ENCODE assay signal across 16 cellular contexts in the genomic region with DNA sequence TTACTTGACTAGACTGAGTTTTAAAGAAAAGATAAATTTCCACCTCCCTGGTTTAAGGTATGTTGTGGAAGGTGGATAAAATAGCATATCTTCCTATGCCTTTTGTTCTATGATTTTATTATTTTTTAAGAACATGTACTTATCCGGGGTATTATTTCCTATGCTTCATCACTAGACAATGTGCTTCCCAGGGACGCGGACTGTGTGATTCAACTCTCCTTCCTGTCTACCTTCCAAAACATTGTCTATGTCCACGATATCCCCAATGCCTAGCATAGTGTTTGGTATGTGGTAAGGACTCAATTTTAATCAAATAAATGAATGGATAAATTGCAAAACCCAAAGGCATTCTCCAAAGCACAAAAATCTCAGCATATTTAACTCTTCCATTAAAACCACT. TPM values are rescaled to one million over a fixed set of nuclear protein-coding genes. Genes with fewer than 3 reads are reported as not detected.
A peak's percentile ranks its signal among the peaks of the same experiment; 100 is the strongest.
DNase-seq lines count a peak whose midpoint lies in the region; ATAC-seq, FAIRE-seq and TF ChIP-seq lines count a peak whose summit lies in the region.
"Had no signal": no experiment of that assay in that cellular context is flagged by ENCODE, and none has a peak within 500 bp of the region (broad histone marks: within the 10 kb centered on the region; RNA-seq: fewer than 3 reads in every experiment).

No MANE protein-coding gene starts in this region.

- H3K4me1 ChIP-seq in foreskin keratinocyte (peaks cover 6% of the 10 kb centered on the region), pancreas (peaks cover 0 to 4% (median 0%) of the 10 kb centered on the region in 3 donors)

- TF ChIP-seq CTCF in foreskin keratinocyte (conservative IDR thresholded peaks at IDR 0.05) (no peak), pancreas (IDR thresholded peaks at IDR 0.05) (no peak)

- FAIRE-seq in urothelium cell line (lab: Jason Lieb, UNC): peak; percentile 72
- FAIRE-seq in pancreas (lab: Jason Lieb, UNC): no peak

- DNase-seq in ELR (ENCODE audit: low read depth) (peak; percentile 30), dermis blood vessel endothelial cell (peak; percentile 84), foreskin keratinocyte (peak in 1 of 2 donors; percentile 60), urothelium cell line (ENCODE audit: low spot score) (no peak), cerebellar nuclear complex (lab: John Stamatoyannopoulos, UW) (no peak), GF-D8 (lab: John Stamatoyannopoulos, UW) (no peak), pancreas (no peak)
- DNase-seq: ACHN; C1 segment of cervical spinal cord; CD4-positive, alpha-beta memory T cell; DMS79 treated with DMSO at 0.1 percent for 48 hours; H7; IMR-90; KBM-7 had no signal

- WGBS in pancreas, 2 donors: 79 to 83% methylated on average over 4 of the region's 4 CpGs

- no peak overlapping the region for H3K4me3 ChIP-seq in pancreas
- H3K4me3 ChIP-seq: GM23338 had no signal

- no peak overlapping the region for H3K27ac ChIP-seq in foreskin keratinocyte
- no peak overlapping the region for H3K27ac ChIP-seq in pancreas

- H3K27me3 ChIP-seq in foreskin keratinocyte (peaks cover 36% of the 10 kb centered on the region), pancreas (peaks cover 0 to 18% (median 0%) of the 10 kb centered on the region in 4 donors)

- no peaks in the 10 kb centered on the region for H3K9me3 ChIP-seq in pancreas

- no peaks in the 10 kb centered on the region for H3K36me3 ChIP-seq in pancreas

- ATAC-seq in foreskin keratinocyte (peak; percentile 36), pancreas (no peak)
- ATAC-seq: GM23338 had no signal

- intact Hi-C loops in pancreas (cut with DNase I): no loop called here

RNA-seq across cellular contexts. Expression of gene CCND2, which starts 8.3 kb away (rescaled TPM):
- total RNA-seq in dermis blood vessel endothelial cell: 111 and 140 TPM in 2 replicates
- total RNA-seq in foreskin keratinocyte: 372 and 386 TPM in 2 replicates
- 74.0 and 87.4 TPM in 2 replicates for polyA plus RNA-seq in foreskin keratinocyte
- total RNA-seq in pancreas: 10 to 100 TPM; 51.5 to 75.6 (median 63.5) TPM
- polyA plus RNA-seq in pancreas: 1 to 10 TPM; 6.3 to 9.1 TPM
- total RNA-seq: A172 had no signal

RNA-seq across cellular contexts. Expression of gene TIGAR, which starts 55.7 kb away (rescaled TPM):
- 11.2 and 19.7 TPM in 2 replicates for total RNA-seq in dermis blood vessel endothelial cell
- total RNA-seq in foreskin keratinocyte: 20.8 and 24.7 TPM in 2 replicates
- polyA plus RNA-seq in foreskin keratinocyte: 17.1 and 20.7 TPM in 2 replicates
- total RNA-seq in pancreas: 1 to 10 TPM in 5 of 6 donors, under 1 TPM in 1; 0.51 to 5.5 (median 1.8) TPM
- polyA plus RNA-seq in pancreas: 1 to 10 TPM; 1.4 to 2.3 TPM

Comparison
In these comparisons a context has a peak if more than half of its experiments do, and no peak if none do; other contexts are left out.
1. DNase-seq: peak in ELR (single experiment) and dermis blood vessel endothelial cell (single experiment); none in urothelium cell line (single experiment), cerebellar nuclear complex (0 of 2), GF-D8 (single experiment) and pancreas (0 of 6).